In genomic region chr1:181094813-181095212, GRCh38 we compare ENCODE assay signal across 1 cellular context.
TF ChIP-seq lines count a peak whose summit lies in the region.

No MANE protein-coding gene starts in this region.

TF ChIP-seq in HEK293, 187 proteins besides CTCF, POLR2A, EP300 and RAD21 (continued from another document):
- TF ChIP-seq ATF2 (tag by site-specific recombination; IDR thresholded peaks at IDR 0.05; ENCODE audit: low read depth) = no peak
- TF ChIP-seq ZNF157 (tag by site-specific recombination; IDR thresholded peaks at IDR 0.05) = no peak
- no peak for TF ChIP-seq ZNF114 (tag by site-specific recombination; IDR thresholded peaks at IDR 0.05)
- no peak for TF ChIP-seq ZNF133 (tag by site-specific recombination; IDR thresholded peaks at IDR 0.05)
- TF ChIP-seq ZNF776 (tag by site-specific recombination; IDR thresholded peaks at IDR 0.05; ENCODE audit: borderline replicate concordance) = no peak
- TF ChIP-seq ZNF654 (tag by site-specific recombination; IDR thresholded peaks at IDR 0.05; ENCODE audit: low read depth) = 0 out of 2 replicates have a peak, but pooled peaks have one; percentile 5
- no peak; the same call in 1 of the 2 replicates for TF ChIP-seq ZNF76 (tag by site-specific recombination; IDR thresholded peaks at IDR 0.05; ENCODE audit: borderline replicate concordance, low read depth)
- no peak for TF ChIP-seq ZNF843 (tag by site-specific recombination; IDR thresholded peaks at IDR 0.05)
- no peak for TF ChIP-seq ZNF664 (tag by site-specific recombination; IDR thresholded peaks at IDR 0.05)
- TF ChIP-seq ZNF366 (tag by site-specific recombination; conservative IDR thresholded peaks at IDR 0.05) = peak; percentile 68
- no peak for TF ChIP-seq ZNF510 (tag by site-specific recombination; IDR thresholded peaks at IDR 0.05; ENCODE audit: insufficient replicate concordance)
- no peak for TF ChIP-seq ZNF132 (tag by site-specific recombination; IDR thresholded peaks at IDR 0.05; ENCODE audit: borderline replicate concordance)
- no peak for TF ChIP-seq ZNF174 (tag by site-specific recombination; IDR thresholded peaks at IDR 0.05)
- TF ChIP-seq ZNF404 (tag by site-specific recombination; IDR thresholded peaks at IDR 0.05) = no peak
- TF ChIP-seq ZNF792 (tag by site-specific recombination; IDR thresholded peaks at IDR 0.05) = no peak
- no peak for TF ChIP-seq ZFP69B (tag by site-specific recombination; IDR thresholded peaks at IDR 0.05)
- TF ChIP-seq ZNF324 (tag by site-specific recombination; IDR thresholded peaks at IDR 0.05) = no peak
- no peak for TF ChIP-seq HOXD13 (CRISPR knock-in tag; IDR thresholded peaks at IDR 0.05; ENCODE audit: borderline replicate concordance)
- no peak for TF ChIP-seq GLI2 (tag by site-specific recombination; IDR thresholded peaks at IDR 0.05; ENCODE audit: borderline replicate concordance, low read depth)
- TF ChIP-seq ZNF223 (tag by site-specific recombination; IDR thresholded peaks at IDR 0.05) = no peak
- no peak for TF ChIP-seq ZBTB20 (tag by site-specific recombination; IDR thresholded peaks at IDR 0.05)
- no peak for TF ChIP-seq ZNF16 (tag by site-specific recombination; IDR thresholded peaks at IDR 0.05; ENCODE audit: low read depth)
- no peak for TF ChIP-seq ZNF18 (tag by site-specific recombination; IDR thresholded peaks at IDR 0.05)
- TF ChIP-seq ZNF830 (tag by site-specific recombination; IDR thresholded peaks at IDR 0.05; ENCODE audit: low read depth) = no peak
- TF ChIP-seq ZNF530 (tag by site-specific recombination; IDR thresholded peaks at IDR 0.05; ENCODE audit: low read depth) = no peak
- no peak for TF ChIP-seq ZNF274 (IDR thresholded peaks at IDR 0.05; ENCODE audit: low read length)
- TF ChIP-seq ZNF274 (tag by site-specific recombination; IDR thresholded peaks at IDR 0.05; ENCODE audit: borderline replicate concordance) = no peak
- peak; percentile 59; the same call in 1 of the 2 replicates for TF ChIP-seq ZNF24 (tag by site-specific recombination; IDR thresholded peaks at IDR 0.05)
- TF ChIP-seq ZEB2 (tag by site-specific recombination; IDR thresholded peaks at IDR 0.05) = peak; percentile 62; the same call in 1 of the 2 replicates
- no peak for TF ChIP-seq ZNF561 (tag by site-specific recombination; IDR thresholded peaks at IDR 0.05; ENCODE audit: borderline replicate concordance)
- TF ChIP-seq ZNF513 (tag by site-specific recombination; IDR thresholded peaks at IDR 0.05) = no peak
- TF ChIP-seq FEZF1 (tag by site-specific recombination; IDR thresholded peaks at IDR 0.05) = no peak; the same call in 1 of the 2 replicates
- TF ChIP-seq ZNF335 (tag by site-specific recombination; conservative IDR thresholded peaks at IDR 0.05) = peak; percentile 47
- TF ChIP-seq ZNF48 (tag by site-specific recombination; IDR thresholded peaks at IDR 0.05) = no peak
- peak; percentile 45; the same call in 1 of the 2 replicates for TF ChIP-seq ZNF639 (tag by site-specific recombination; IDR thresholded peaks at IDR 0.05)
- peak; percentile 94 for TF ChIP-seq PRDM6 (tag by site-specific recombination; IDR thresholded peaks at IDR 0.05)
- no peak for TF ChIP-seq ZNF610 (tag by site-specific recombination; IDR thresholded peaks at IDR 0.05; ENCODE audit: borderline replicate concordance)
- TF ChIP-seq YY2 (tag by site-specific recombination; IDR thresholded peaks at IDR 0.05) = no peak
- TF ChIP-seq ZBTB49 (tag by site-specific recombination; IDR thresholded peaks at IDR 0.05; ENCODE audit: low read depth) = no peak
- TF ChIP-seq ZNF626 (tag by site-specific recombination; IDR thresholded peaks at IDR 0.05) = no peak
- no peak for TF ChIP-seq ZSCAN4 (tag by site-specific recombination; IDR thresholded peaks at IDR 0.05)
- no peak for TF ChIP-seq ZNF571 (tag by site-specific recombination; IDR thresholded peaks at IDR 0.05)
